Comparison of ENCODE assay signal across 11 cellular contexts in genomic region chr1:197910120-197911110, GRCh38. TPM values are rescaled to one million over a fixed set of nuclear protein-coding genes. Genes with fewer than 3 reads are reported as not detected.
A peak's percentile ranks its signal among the peaks of the same experiment; 100 is the strongest.
DNase-seq lines count a peak whose midpoint lies in the region; ATAC-seq, FAIRE-seq and TF ChIP-seq lines count a peak whose summit lies in the region.
"Had no signal": no experiment of that assay in that cellular context is flagged by ENCODE, and none has a peak within 500 bp of the region (broad histone marks: within the 10 kb centered on the region; RNA-seq: fewer than 3 reads in every experiment).

No MANE protein-coding gene starts in this region.

- peak overlapping the region; percentile 92 for H3K4me2 ChIP-seq in GM23338
- no peak overlapping the region for H3K4me2 ChIP-seq in K562 (ENCODE audit: insufficient read depth, low read length)

- DNase-seq in BE2C (no peak), GM23338 (ENCODE audit: low spot score) (peak; percentile 45), K562 (ENCODE audit: extremely low read depth in 1 of 4, low spot score in 3 of 4) (no peak), germinal center (ENCODE audit: low spot score) (no peak)
- DNase-seq in natural killer cell treated with Interleukin-12 subunit alpha and Interleukin-12 subunit beta and Interleukin-15 and Interleukin-18, amount 100 ng/mL, for 72 hours (ENCODE audit: low spot score) = no peak
- DNase-seq: GM23248; stimulated activated CD4-positive, alpha-beta T cell treated with anti-CD3 and anti-CD28 coated beads, Interleukin-2, amount 100 ng/mL, for 48 hours; thyroid gland had no signal

- 0 out of 2 replicates have a peak overlapping the region, but pooled peaks have one; percentile 36 for H2AFZ ChIP-seq in GM23338
- no peak overlapping the region for H2AFZ ChIP-seq in K562 (ENCODE audit: low read depth, low read length)
- H2AFZ ChIP-seq: GM23248 had no signal

- H3K27ac Mint-ChIP-seq in GM23338 = no peak overlapping the region
- no peak overlapping the region for H3K27ac Mint-ChIP-seq in natural killer cell treated with Interleukin-12 subunit alpha and Interleukin-12 subunit beta and Interleukin-15 and Interleukin-18, amount 100 ng/mL, for 72 hours

- H3K4me1 Mint-ChIP-seq in GM23338 = peaks cover 57% of the 10 kb centered on the region
- peaks cover 32 to 35% of the 10 kb centered on the region in 2 donors for H3K4me1 Mint-ChIP-seq in natural killer cell treated with Interleukin-12 subunit alpha and Interleukin-12 subunit beta and Interleukin-15 and Interleukin-18, amount 100 ng/mL, for 72 hours (ENCODE audit: low read depth in 2 of 2)

- H3K9me2 ChIP-seq in GM23338 (ENCODE audit: insufficient read depth) = no peaks in the 10 kb centered on the region

- in situ Hi-C loops in K562 (cut with MboI) = no loop called here

- TF ChIP-seq CTCF in BE2C (IDR thresholded peaks at IDR 0.05; ENCODE audit: low read depth, low read length) (no peak), GM23338 (conservative IDR thresholded peaks at IDR 0.05; ENCODE audit: low read depth in 2 of 2) (no peak), K562 (IDR thresholded peaks at IDR 0.05 in 2 of 3, conservative IDR thresholded peaks at IDR 0.05 in 1 of 3; ENCODE audit: insufficient read depth in 2 of 3, low read depth in 1 of 3, low read length in 3 of 3) (no peak)

- no peak for TF ChIP-seq EP300 in K562 (IDR thresholded peaks at IDR 0.05; ENCODE audit: low read length)

- no peak overlapping the region for H3K27ac ChIP-seq in GM23338 (ENCODE audit: low read depth)
- H3K27ac ChIP-seq in K562 (ENCODE audit: extremely low read depth, low read depth, low read length) = no peak overlapping the region
- H3K27ac ChIP-seq: GM23248, thyroid gland had no signal

- no peak overlapping the region for H3K9ac ChIP-seq in K562 (ENCODE audit: insufficient read depth in 1 of 2, low read depth in 2 of 2, low read length in 2 of 2)
- H3K9ac ChIP-seq: GM23248 had no signal

- H3K4me1 ChIP-seq in BE2C (no peaks in the 10 kb centered on the region; the same call in 1 of the 2 replicates), GM23338 (ENCODE audit: insufficient read depth) (peaks cover 84% of the 10 kb centered on the region), K562 (replicated peaks in 1 of 2; ENCODE audit: control insufficient read depth in 2 of 2, insufficient read depth in 2 of 2, low read length in 2 of 2) (peaks cover 2 to 16% of the 10 kb centered on the region in 2 experiments; a peak in 3 of 5 replicates)

- POLR2A ChIA-PET in K562 (lab: Yijun Ruan, JAX) = interaction anchor here (0.7 to 1.2 kb wide), 2 partner anchors 15 to 371 kb away, joined by 4 read pairs; no protein-coding TSS in a partner anchor

- no peaks in the 10 kb centered on the region for H3K79me2 ChIP-seq in GM23338 (replicated peaks; ENCODE audit: insufficient read depth)
- H3K79me2 ChIP-seq in K562 (ENCODE audit: control insufficient read depth, insufficient read depth, low read length) = no peaks in the 10 kb centered on the region

- peak overlapping the region; percentile 72 for H3K4me3 Mint-ChIP-seq in GM23338
- H3K4me3 Mint-ChIP-seq in natural killer cell treated with Interleukin-12 subunit alpha and Interleukin-12 subunit beta and Interleukin-15 and Interleukin-18, amount 100 ng/mL, for 72 hours = peak overlapping the region; percentile 65

- intact Hi-C loops in K562 (cut with micrococcal nuclease) = no loop called here

- H4K20me1 ChIP-seq in GM23338 (replicated peaks; ENCODE audit: insufficient read depth) (peaks cover 22% of the 10 kb centered on the region), K562 (replicated peaks; ENCODE audit: control insufficient read depth, insufficient read depth, low read length) (no peaks in the 10 kb centered on the region)

- H3K9me3 ChIP-seq in BE2C = no peaks in the 10 kb centered on the region
- no peaks in the 10 kb centered on the region for H3K9me3 ChIP-seq in K562 (replicated peaks; ENCODE audit: control insufficient read depth, insufficient read depth, low read depth, low read length)
- H3K9me3 ChIP-seq: thyroid gland had no signal

- no peak for FAIRE-seq in K562 (lab: Jason Lieb, UNC)

- H3K36me3 Mint-ChIP-seq in GM23338 (ENCODE audit: low read depth) = no peaks in the 10 kb centered on the region
- H3K36me3 Mint-ChIP-seq in natural killer cell treated with Interleukin-12 subunit alpha and Interleukin-12 subunit beta and Interleukin-15 and Interleukin-18, amount 100 ng/mL, for 72 hours = no peaks in the 10 kb centered on the region

- peaks cover 47% of the 10 kb centered on the region for H3F3A ChIP-seq in GM23338 (replicated peaks; ENCODE audit: low read depth)

- 48% methylated on average over 33 of the region's 48 CpGs for WGBS in K562 (ENCODE audit: insufficient coverage, low coverage, missing lambda C conversion rate)

- TF ChIP-seq POLR2A in K562 (conservative IDR thresholded peaks at IDR 0.05) = no peak

- no TSS peak for BruUV-seq in K562 (replicated peaks; lab: Mats Ljungman, UMichigan)

- CTCF ChIA-PET in K562 (lab: Yijun Ruan, JAX; ENCODE audit: low intra/inter-chr PET ratio) = no interaction called here

- H3K4me3 ChIP-seq in BE2C (ENCODE audit: low read depth, low read length) (peak overlapping the region; percentile 67), GM23338 (peak overlapping the region; percentile 60), K562 (no peak overlapping the region)
- H3K4me3 ChIP-seq: GM23248, thyroid gland had no signal

- peaks cover 2% of the 10 kb centered on the region for H3K9me3 Mint-ChIP-seq in GM23338
- no peaks in the 10 kb centered on the region for H3K9me3 Mint-ChIP-seq in natural killer cell treated with Interleukin-12 subunit alpha and Interleukin-12 subunit beta and Interleukin-15 and Interleukin-18, amount 100 ng/mL, for 72 hours

- ATAC-seq in GM23338 (no peak), K562 (no peak), GM21381 (IDR thresholded peaks at IDR 0.05; ENCODE audit: unreplicated experiment) (no peak), HG03039 (IDR thresholded peaks at IDR 0.05; ENCODE audit: unreplicated experiment) (no peak), GM21360 (IDR thresholded peaks at IDR 0.05; ENCODE audit: unreplicated experiment) (no peak)
- no peak for ATAC-seq in natural killer cell treated with Interleukin-12 subunit alpha and Interleukin-12 subunit beta and Interleukin-15 and Interleukin-18, amount 100 ng/mL, for 72 hours

- no peaks in the 10 kb centered on the region for H3K9me1 ChIP-seq in K562 (ENCODE audit: control insufficient read depth, insufficient read depth, low read length)

- H3K36me3 ChIP-seq in BE2C = no peaks in the 10 kb centered on the region
- no peaks in the 10 kb centered on the region for H3K36me3 ChIP-seq in GM23338 (ENCODE audit: insufficient read depth)
- H3K36me3 ChIP-seq in K562 (ENCODE audit: control insufficient read depth, insufficient read depth, low read length) = no peaks in the 10 kb centered on the region
- H3K36me3 ChIP-seq: thyroid gland had no signal

- no peak for TF ChIP-seq RAD21 in K562 (CRISPR knock-in tag; conservative IDR thresholded peaks at IDR 0.05 in 1 of 2, IDR thresholded peaks at IDR 0.05 in 1 of 2)

- peaks cover 47% of the 10 kb centered on the region for H3K27me3 ChIP-seq in BE2C
- peaks cover 100% of the 10 kb centered on the region for H3K27me3 ChIP-seq in GM23338 (ENCODE audit: insufficient read depth)
- peaks cover 52 to 77% of the 10 kb centered on the region in 2 experiments for H3K27me3 ChIP-seq in K562 (ENCODE audit: control insufficient read depth in 2 of 2, insufficient read depth in 2 of 2, low read length in 2 of 2)

- H3K27me3 Mint-ChIP-seq in GM23338 (ENCODE audit: insufficient read depth, low read depth, poor library complexity) = peaks cover 100% of the 10 kb centered on the region
- H3K27me3 Mint-ChIP-seq in natural killer cell treated with Interleukin-12 subunit alpha and Interleukin-12 subunit beta and Interleukin-15 and Interleukin-18, amount 100 ng/mL, for 72 hours = peaks cover 70 to 80% of the 10 kb centered on the region in 2 donors

RNA-seq across cellular contexts. Expression of gene LHX9, which starts 6.8 kb away (rescaled TPM):
- 2.6 TPM for polyA plus RNA-seq in BE2C (2012; ENCODE audit: insufficient read depth, insufficient read length, low read depth)
- not detected in 2 replicates for total RNA-seq in GM23338 (2014; rRNA removed; shearing (Covaris generic))
- polyA plus RNA-seq in GM23338 (2016; fragmentation: Nextera tagmentation; extraction: Ambion mirVana) (0.23 TPM in 1 of 2 replicates, not detected in the other), K562 (2011; rRNA removed) (not detected in 2 replicates), K562 (2014; fragmentation: Illumina TruSeq; extraction: Trizol) (not detected in 2 replicates), K562 (2014; fragmentation: Nextera tagmentation; extraction: Ambion mirVana) (under 1 TPM; 0.03 TPM), K562 (2014; rRNA removed) (0.21 TPM in 1 of 2 replicates, not detected in the other)
- total RNA-seq in K562 (2011; cell fraction: chromatin; rRNA removed; ENCODE audit: low replicate concordance) = not detected in 2 replicates
- total RNA-seq in K562 (2011; cell fraction: nucleolus; rRNA removed) = not detected in 2 replicates
- total RNA-seq in K562 (2011; cell fraction: nucleoplasm; rRNA removed) = not detected in 2 replicates
- total RNA-seq in K562 (2014; rRNA removed) (not detected in 2 replicates), K562 (2014; rRNA removed; fragmentation: Illumina TruSeq; extraction: Trizol) (not detected in 2 replicates), K562 (2015; rRNA removed; fragmentation: Illumina TruSeq; extraction: Trizol) (0.04 TPM in 1 of 2 replicates, not detected in the other), K562 (2021) (not detected in 2 replicates)
- polyA plus RNA-seq in K562 (2011; cell fraction: cytosol; rRNA removed) = not detected in 2 replicates
- polyA plus RNA-seq in K562 (2011; cell fraction: nucleus; rRNA removed) = not detected in 2 replicates
- polyA plus RNA-seq in K562 (2012) = 0.04 and 0.37 TPM in 2 replicates
- not detected in 2 replicates for polyA minus RNA-seq in K562 (2011; rRNA and poly(A)+ RNA removed)
- polyA minus RNA-seq in K562 (2011; cell fraction: cytosol; rRNA and poly(A)+ RNA removed) = not detected in 2 replicates
- polyA minus RNA-seq in K562 (2011; cell fraction: nucleus; rRNA and poly(A)+ RNA removed) = not detected in 2 replicates
- total RNA-seq in natural killer cell treated with Interleukin-12 subunit alpha and Interleukin-12 subunit beta and Interleukin-15 and Interleukin-18, amount 100 ng/mL, for 72 hours = under 1 TPM in 1 of 2 donors, not detected in 1; 0.20 TPM
- total RNA-seq: thyroid gland had no signal

RNA-seq across cellular contexts. Expression of gene C1orf53, which starts 8.0 kb away (rescaled TPM):
- polyA plus RNA-seq in BE2C (2012; ENCODE audit: insufficient read depth, insufficient read length, low read depth) = 5.1 TPM
- 2.7 TPM in 1 of 2 replicates, not detected in the other for total RNA-seq in GM23338 (2014; rRNA removed; shearing (Covaris generic))
- 3.8 and 4.1 TPM in 2 replicates for polyA plus RNA-seq in GM23338 (2016; fragmentation: Nextera tagmentation; extraction: Ambion mirVana)
- total RNA-seq in K562 (2011; cell fraction: chromatin; rRNA removed; ENCODE audit: low replicate concordance) = not detected in 2 replicates
- not detected in 2 replicates for total RNA-seq in K562 (2011; cell fraction: nucleolus; rRNA removed)
- not detected in 2 replicates for total RNA-seq in K562 (2011; cell fraction: nucleoplasm; rRNA removed)
- 0.45 and 3.1 TPM in 2 replicates for total RNA-seq in K562 (2014; rRNA removed)
- total RNA-seq in K562 (2014; rRNA removed; fragmentation: Illumina TruSeq; extraction: Trizol) = 0.73 and 1.6 TPM in 2 replicates
- 3.0 and 3.2 TPM in 2 replicates for total RNA-seq in K562 (2015; rRNA removed; fragmentation: Illumina TruSeq; extraction: Trizol)
- total RNA-seq in K562 (2021) = 1.5 and 1.9 TPM in 2 replicates
- 0.65 and 2.3 TPM in 2 replicates for polyA plus RNA-seq in K562 (2011; rRNA removed)
- 0.81 and 1.6 TPM in 2 replicates for polyA plus RNA-seq in K562 (2011; cell fraction: cytosol; rRNA removed)
- not detected in 2 replicates for polyA plus RNA-seq in K562 (2011; cell fraction: nucleus; rRNA removed)
- 3.0 and 5.0 TPM in 2 replicates for polyA plus RNA-seq in K562 (2012)
- polyA plus RNA-seq in K562 (2014; fragmentation: Illumina TruSeq; extraction: Trizol) = 0.31 and 0.96 TPM in 2 replicates
- polyA plus RNA-seq in K562 (2014; fragmentation: Nextera tagmentation; extraction: Ambion mirVana) = 1 to 10 TPM; 1.8 to 2.5 TPM
- polyA plus RNA-seq in K562 (2014; rRNA removed) = 3.2 and 5.8 TPM in 2 replicates
- polyA minus RNA-seq in K562 (2011; rRNA and poly(A)+ RNA removed) = 1.1 TPM in 1 of 2 replicates, not detected in the other
- not detected in 2 replicates for polyA minus RNA-seq in K562 (2011; cell fraction: cytosol; rRNA and poly(A)+ RNA removed)
- polyA minus RNA-seq in K562 (2011; cell fraction: nucleus; rRNA and poly(A)+ RNA removed) = not detected in 2 replicates
- total RNA-seq in natural killer cell treated with Interleukin-12 subunit alpha and Interleukin-12 subunit beta and Interleukin-15 and Interleukin-18, amount 100 ng/mL, for 72 hours = 1 to 10 TPM in 1 of 2 donors, not detected in 1; 1.8 TPM
